14 cellular contexts compared by ENCODE assay signal in the genomic region with DNA sequence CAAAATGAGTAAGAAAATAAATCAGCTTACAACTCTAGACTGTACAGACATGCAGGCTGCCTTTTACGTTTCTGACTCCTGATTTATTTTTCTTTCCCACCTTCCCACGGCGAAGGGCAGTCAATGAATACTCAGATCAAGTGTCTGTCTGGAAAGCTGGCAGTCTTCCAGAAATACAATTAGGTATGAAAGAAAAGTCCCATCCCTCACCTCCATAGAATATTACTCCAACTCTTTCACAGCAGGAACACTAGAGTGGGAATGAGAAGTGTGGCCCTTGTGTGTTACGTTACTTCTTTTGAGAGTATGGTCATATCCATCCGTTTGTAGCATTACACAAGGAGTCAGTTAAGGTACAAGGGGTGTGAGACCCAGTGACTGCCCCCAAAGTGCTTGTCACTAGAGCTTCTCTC. TPM values are rescaled to one million over a fixed set of nuclear protein-coding genes. Genes with fewer than 3 reads are reported as not detected.
DNase-seq lines count a peak whose midpoint lies in the region; ATAC-seq and TF ChIP-seq lines count a peak whose summit lies in the region.
"Had no signal": no experiment of that assay in that cellular context is flagged by ENCODE, and none has a peak within 500 bp of the region (broad histone marks: within the 10 kb centered on the region; RNA-seq: fewer than 3 reads in every experiment).

No MANE protein-coding gene starts in this region.

- H3K36me3 Mint-ChIP-seq in MCF 10A (ENCODE audit: insufficient read depth, unreplicated experiment): no peaks in the 10 kb centered on the region

- no peak overlapping the region for H3K4me3 Mint-ChIP-seq in MCF 10A (ENCODE audit: unreplicated experiment)

- H3K4me1 Mint-ChIP-seq in MCF 10A (ENCODE audit: insufficient read depth, unreplicated experiment): peaks cover 4% of the 10 kb centered on the region

- no peak for TF ChIP-seq CTCF in MCF 10A (IDR thresholded peaks at IDR 0.05; ENCODE audit: unreplicated experiment)
- TF ChIP-seq CTCF in breast epithelium (IDR thresholded peaks at IDR 0.05): no peak
- no peak for TF ChIP-seq CTCF in upper lobe of right lung (IDR thresholded peaks at IDR 0.05)

- no peak overlapping the region for H3K9ac ChIP-seq in iPS-18a (ENCODE audit: low read length)

- BruUV-seq in MCF 10A (replicated peaks; lab: Mats Ljungman, UMichigan): no TSS peak

- ATAC-seq in upper lobe of right lung: no peak
- ATAC-seq in GM21576 (IDR thresholded peaks at IDR 0.05; ENCODE audit: unreplicated experiment): no peak
- ATAC-seq in GM18870 (IDR thresholded peaks at IDR 0.05; ENCODE audit: unreplicated experiment): no peak

- no peaks in the 10 kb centered on the region for H3K9me3 ChIP-seq in breast epithelium
- H3K9me3 ChIP-seq in iPS-18a (ENCODE audit: control insufficient read depth, low read depth, low read length): no peaks in the 10 kb centered on the region
- no peaks in the 10 kb centered on the region for H3K9me3 ChIP-seq in upper lobe of right lung
- H3K9me3 ChIP-seq: prostate gland had no signal

- no peak overlapping the region for H3K4me3 ChIP-seq in breast epithelium
- peak overlapping the region; percentile 93 for H3K4me3 ChIP-seq in iPS-18a (ENCODE audit: low read length)
- H3K4me3 ChIP-seq in upper lobe of right lung: no peak overlapping the region
- H3K4me3 ChIP-seq: prostate gland, SK-N-MC had no signal

- peak overlapping the region in 1 of 2 donors; percentile 13 for H3K27ac ChIP-seq in breast epithelium
- H3K27ac ChIP-seq in iPS-18a (ENCODE audit: low read length): no peak overlapping the region
- peak overlapping the region; percentile 88 for H3K27ac ChIP-seq in upper lobe of right lung
- H3K27ac ChIP-seq: prostate gland, SK-N-MC had no signal

- H3K9me3 Mint-ChIP-seq in MCF 10A (ENCODE audit: unreplicated experiment): no peaks in the 10 kb centered on the region

- POLR2A ChIA-PET in MCF 10A (lab: Yijun Ruan, JAX): interaction anchor here (0.8 to 1.3 kb wide), 2 partner anchors 76 to 82 kb away, joined by 3 to 6 read pairs; no protein-coding TSS in a partner anchor

- DNase-seq in MCF 10A (ENCODE audit: unreplicated experiment): peak; percentile 20
- no peak for DNase-seq in breast epithelium (ENCODE audit: low spot score in 2 of 2)
- peak; percentile 92 for DNase-seq in NCI-H69 (lab: John Stamatoyannopoulos, UW)
- DNase-seq in upper lobe of right lung: no peak
- DNase-seq in H4 (ENCODE audit: low spot score): no peak
- DNase-seq: activated CD4-positive, alpha-beta T cell treated with anti-CD3 and anti-CD28 coated beads for 1 hour; cerebellar nuclear complex; mammary epithelial cell; substantia nigra had no signal

- intact Hi-C loops in MCF 10A (cut with micrococcal nuclease) (loop anchor here (5.0 kb wide), 1 partner anchor 729 kb away; no protein-coding TSS in a partner anchor), breast epithelium (cut with DNase I; ENCODE audit: low total_unique reads) (no loop called here), upper lobe of right lung (cut with DNase I) (no loop called here)

- no peak for TF ChIP-seq POLR2A in breast epithelium (IDR thresholded peaks at IDR 0.05)

- H3K36me3 ChIP-seq in breast epithelium: no peaks in the 10 kb centered on the region
- H3K36me3 ChIP-seq in iPS-18a (ENCODE audit: control insufficient read depth, low read depth, low read length): no peaks in the 10 kb centered on the region
- H3K36me3 ChIP-seq in upper lobe of right lung: no peaks in the 10 kb centered on the region
- H3K36me3 ChIP-seq: prostate gland had no signal

- CTCF ChIA-PET in MCF 10A (lab: Yijun Ruan, JAX): interaction anchor here (1.0 to 9.8 kb wide), 9 partner anchors 13 to 124 kb away, joined by 3 to 102 read pairs (median 4); no protein-coding TSS in a partner anchor

- no peak overlapping the region for H3K27ac Mint-ChIP-seq in MCF 10A (ENCODE audit: low read depth, unreplicated experiment)

- H3K4me1 ChIP-seq in breast epithelium (no peaks in the 10 kb centered on the region), iPS-18a (ENCODE audit: control insufficient read depth, low read depth, low read length) (peaks cover 27% of the 10 kb centered on the region), upper lobe of right lung (peaks cover 15% of the 10 kb centered on the region)
- H3K4me1 ChIP-seq: prostate gland had no signal

- H3K27me3 ChIP-seq in breast epithelium (no peaks in the 10 kb centered on the region), iPS-18a (ENCODE audit: control insufficient read depth, insufficient read depth, low read length) (no peaks in the 10 kb centered on the region), upper lobe of right lung (no peaks in the 10 kb centered on the region)

- peaks cover 8% of the 10 kb centered on the region for H3K27me3 Mint-ChIP-seq in MCF 10A (ENCODE audit: insufficient read depth, unreplicated experiment)

RNA-seq across cellular contexts. Expression of gene PAPSS2, which starts 1.3 kb away (rescaled TPM):
- total RNA-seq in MCF 10A (2022): 1.0 and 1.4 TPM in 2 replicates
- 10 to 100 TPM; 21.1 to 33.8 (median 27.2) TPM for total RNA-seq in breast epithelium
- 210 TPM for total RNA-seq in upper lobe of right lung
- 0.17 TPM in 1 of 2 replicates, not detected in the other for total RNA-seq in H4 (2014; rRNA removed; shearing (Covaris generic))

Comparison
In these comparisons a context has a peak if more than half of its experiments do, and no peak if none do; other contexts are left out.
1. DNase-seq: peak in MCF 10A (single experiment) and NCI-H69 (single experiment); none in breast epithelium (0 of 2), upper lobe of right lung (single experiment) and H4 (single experiment).